In genomic region chr2:238879621-238880377, GRCh38 we compare ENCODE assay signal across 19 cellular contexts. TPM values are rescaled to one million over a fixed set of nuclear protein-coding genes. Genes with fewer than 3 reads are reported as not detected.
DNase-seq lines count a peak whose midpoint lies in the region; ATAC-seq and TF ChIP-seq lines count a peak whose summit lies in the region.
"Had no signal": no experiment of that assay in that cellular context is flagged by ENCODE, and none has a peak within 500 bp of the region (broad histone marks: within the 10 kb centered on the region; RNA-seq: fewer than 3 reads in every experiment).

No MANE protein-coding gene starts in this region.

- ATAC-seq in mucosa of descending colon = peak; percentile 19
- no peak for ATAC-seq in HG03139 (IDR thresholded peaks at IDR 0.05; ENCODE audit: unreplicated experiment)
- no peak for ATAC-seq in GM18870 (IDR thresholded peaks at IDR 0.05; ENCODE audit: unreplicated experiment)

- peak; percentile 42 for DNase-seq in stimulated activated CD4-positive, alpha-beta T cell treated with anti-CD3 and anti-CD28 coated beads, Interleukin-15, amount 100 ng/mL, for 24 hours
- DNase-seq in stimulated activated CD4-positive, alpha-beta T cell treated with anti-CD3 and anti-CD28 coated beads, Interleukin-4, amount 100 ng/mL, for 1 hour = no peak
- DNase-seq in RPMI7951 (ENCODE audit: low read depth) (peak; percentile 33), mucosa of descending colon (no peak), cerebellar cortex (ENCODE audit: low spot score) (no peak), tibial nerve (ENCODE audit: low spot score in 2 of 2) (no peak)
- DNase-seq: activated B cell treated with CpG ODN at 0.5 μM for 24 hours; CD8-positive, alpha-beta memory T cell; DMS79 treated with DMSO at 0.1 percent for 48 hours; heart left ventricle; left ventricle myocardium inferior; NCI-H1436; NCI-H774; Peyer's patch; T-helper 9 cell had no signal

- intact Hi-C loops in mucosa of descending colon (cut with DNase I, micrococcal nuclease) = no loop called here

- no peak for TF ChIP-seq EP300 in tibial nerve (IDR thresholded peaks at IDR 0.05)

- no peaks in the 10 kb centered on the region for H3K27me3 ChIP-seq in tibial nerve
- H3K27me3 ChIP-seq: Peyer's patch had no signal

- no peak for TF ChIP-seq POLR2A in tibial nerve (IDR thresholded peaks at IDR 0.05)

- H3K27ac ChIP-seq in tibial nerve = no peak overlapping the region
- H3K27ac ChIP-seq: heart left ventricle, left ventricle myocardium inferior, neutrophil, Peyer's patch, SK-N-MC had no signal

- H3K9me3 ChIP-seq in mucosa of descending colon (no peaks in the 10 kb centered on the region), tibial nerve (peaks cover 0 to 5% (median 0%) of the 10 kb centered on the region in 4 donors)
- H3K9me3 ChIP-seq: neutrophil, Peyer's patch had no signal

- no peak overlapping the region for H3K4me3 ChIP-seq in mucosa of descending colon
- no peak overlapping the region for H3K4me3 ChIP-seq in tibial nerve
- H3K4me3 ChIP-seq: heart left ventricle, left ventricle myocardium inferior, Peyer's patch, SK-N-MC had no signal

- H3K36me3 ChIP-seq in mucosa of descending colon (ENCODE audit: low read depth) (no peaks in the 10 kb centered on the region), tibial nerve (no peaks in the 10 kb centered on the region)
- H3K36me3 ChIP-seq: heart left ventricle, left ventricle myocardium inferior, neutrophil, Peyer's patch had no signal

- TF ChIP-seq CTCF in mucosa of descending colon (IDR thresholded peaks at IDR 0.05) (no peak), tibial nerve (IDR thresholded peaks at IDR 0.05) (no peak)

- H3K4me1 ChIP-seq in mucosa of descending colon (ENCODE audit: low read depth) = no peaks in the 10 kb centered on the region
- peaks cover 0 to 33% (median 0%) of the 10 kb centered on the region in 4 donors for H3K4me1 ChIP-seq in tibial nerve
- H3K4me1 ChIP-seq: left ventricle myocardium inferior, Peyer's patch had no signal

- WGBS in tibial nerve, 2 donors = 81 to 90% methylated on average over 4 of the region's 4 CpGs

RNA-seq across cellular contexts. Expression of gene TWIST2, which starts 31.9 kb away (rescaled TPM):
- total RNA-seq in RPMI7951 (2014; rRNA removed; shearing (Covaris generic)) = 94.9 and 102 TPM in 2 replicates
- total RNA-seq in mucosa of descending colon (10 to 100 TPM in 1 of 3 donors, 1 to 10 TPM in 2; 1.1 to 13.4 (median 3.1) TPM), tibial nerve (100 to 1,000 TPM in 3 of 4 donors, 10 to 100 TPM in 1; 72.5 to 140 (median 106) TPM)
- total RNA-seq: activated B cell treated with CpG ODN at 0.5 μM for 24 hours; CD8-positive, alpha-beta memory T cell had no signal

Comparison
In these comparisons a context has a peak if more than half of its experiments do, and no peak if none do; other contexts are left out.
1. DNase-seq: peak in stimulated activated CD4-positive, alpha-beta T cell treated with anti-CD3 and anti-CD28 coated beads, Interleukin-15, amount 100 ng/mL, for 24 hours (single experiment) and RPMI7951 (single experiment); none in stimulated activated CD4-positive, alpha-beta T cell treated with anti-CD3 and anti-CD28 coated beads, Interleukin-4, amount 100 ng/mL, for 1 hour (single experiment), mucosa of descending colon (0 of 3), cerebellar cortex (single experiment) and tibial nerve (0 of 2).